ENCODE assay signal across 20 cellular contexts in genomic region chr20:50857348-50857747, GRCh38.
DNase-seq lines count a peak whose midpoint lies in the region; ATAC-seq and TF ChIP-seq lines count a peak whose summit lies in the region.
"Had no signal": no experiment of that assay in that cellular context is flagged by ENCODE, and none has a peak within 500 bp of the region (broad histone marks: within the 10 kb centered on the region; RNA-seq: fewer than 3 reads in every experiment).

No MANE protein-coding gene starts in this region.

- H3K36me3 ChIP-seq in DOHH2 (ENCODE audit: control insufficient read depth, low read length) (peaks cover 76% of the 10 kb centered on the region), right lobe of liver (no peaks in the 10 kb centered on the region)
- H3K36me3 ChIP-seq: BE2C had no signal

- no CpG with 5 or more reads among the region's 7 CpGs for WGBS in right lobe of liver (ENCODE audit: insufficient coverage, low coverage, low lambda C conversion rate, missing lambda C conversion rate)

- TF ChIP-seq CTCF in DOHH2 (IDR thresholded peaks at IDR 0.05; ENCODE audit: low read depth, low read length, poor library complexity, severe bottlenecking) (no peak), RWPE1 (conservative IDR thresholded peaks at IDR 0.05; ENCODE audit: low read depth) (no peak), right lobe of liver (IDR thresholded peaks at IDR 0.05) (no peak)

- H3K4me3 Mint-ChIP-seq in effector memory CD8-positive, alpha-beta T cell: no peak overlapping the region
- H3K4me3 Mint-ChIP-seq: CD14-positive monocyte; CD4-positive, alpha-beta T cell; CD8-positive, alpha-beta memory T cell had no signal

- H3K27ac ChIP-seq in DOHH2 (ENCODE audit: low read depth, low read length) (no peak overlapping the region), RWPE1 (peak overlapping the region; percentile 76), right lobe of liver (peak overlapping the region in 2 of 3 donors; percentile 63)
- H3K27ac ChIP-seq: A549; BLaER1 treated with 17β-estradiol and CSF1 and Interleukin-3, amounts not matched to agents 10 nM and 100 nM had no signal

- H3K9me3 ChIP-seq in DOHH2 (ENCODE audit: control insufficient read depth, insufficient read depth, low read length) (no peaks in the 10 kb centered on the region), right lobe of liver (no peaks in the 10 kb centered on the region)
- H3K9me3 ChIP-seq: A549; BE2C; BLaER1 treated with 17β-estradiol and CSF1 and Interleukin-3, amounts not matched to agents 10 nM and 100 nM had no signal

- no peaks in the 10 kb centered on the region for H3K27me3 Mint-ChIP-seq in effector memory CD8-positive, alpha-beta T cell
- H3K27me3 Mint-ChIP-seq: CD4-positive, alpha-beta T cell; CD8-positive, alpha-beta memory T cell had no signal

- H3K4me3 ChIP-seq in DOHH2 (ENCODE audit: low read length) (0 out of 2 replicates have a peak overlapping the region, but pooled peaks have one; percentile 11), right lobe of liver (no peak overlapping the region)
- H3K4me3 ChIP-seq: A549; BLaER1 treated with 17β-estradiol and CSF1 and Interleukin-3, amounts not matched to agents 10 nM and 100 nM had no signal

- no peaks in the 10 kb centered on the region for H3K27me3 ChIP-seq in DOHH2 (ENCODE audit: control insufficient read depth, low read length)
- no peaks in the 10 kb centered on the region for H3K27me3 ChIP-seq in right lobe of liver
- H3K27me3 ChIP-seq: BE2C; BLaER1 treated with 17β-estradiol and CSF1 and Interleukin-3, amounts not matched to agents 10 nM and 100 nM had no signal

- H3K4me1 ChIP-seq in DOHH2 (ENCODE audit: control insufficient read depth, low read length) (peaks cover 56% of the 10 kb centered on the region), right lobe of liver (peaks cover 0 to 18% (median 9%) of the 10 kb centered on the region in 4 donors)

- intact Hi-C loops in right lobe of liver (cut with DNase I): no loop called here

- ATAC-seq in effector memory CD8-positive, alpha-beta T cell (replicated peaks): no peak
- ATAC-seq in right lobe of liver: no peak
- ATAC-seq: A549 had no signal

- DNase-seq in RWPE1 (ENCODE audit: low spot score) (no peak), right lobe of liver (no peak), HuH-7.5 (ENCODE audit: low spot score) (no peak), MV-4-11 (lab: John Stamatoyannopoulos, UW) (no peak), SK-N-DZ (ENCODE audit: low spot score) (no peak)
- no peak for DNase-seq in effector memory CD8-positive, alpha-beta T cell
- DNase-seq: 8988T; ACHN; AML-193; BE2C; CD4-positive, alpha-beta T cell; CD8-positive, alpha-beta memory T cell; DMS53; DMS79 treated with DMSO at 0.1 percent for 48 hours; GOT3; HCEC 1CT had no signal

- peak overlapping the region; percentile 22 for H3K4me2 ChIP-seq in DOHH2 (ENCODE audit: low read length)
- H3K4me2 ChIP-seq: A549 had no signal

- no peaks in the 10 kb centered on the region for H3K9me3 Mint-ChIP-seq in effector memory CD8-positive, alpha-beta T cell
- H3K9me3 Mint-ChIP-seq: CD14-positive monocyte; CD4-positive, alpha-beta T cell; CD8-positive, alpha-beta memory T cell had no signal

- no peaks in the 10 kb centered on the region for H3K9me2 ChIP-seq in DOHH2 (replicated peaks; ENCODE audit: control insufficient read depth, low read length)

- CTCF ChIA-PET in RWPE1 (lab: Yijun Ruan, JAX): no interaction called here

- H3K27ac Mint-ChIP-seq in effector memory CD8-positive, alpha-beta T cell: peak overlapping the region; percentile 60 to 79
- H3K27ac Mint-ChIP-seq: CD4-positive, alpha-beta T cell; CD8-positive, alpha-beta memory T cell had no signal

- H4K20me1 ChIP-seq in DOHH2 (ENCODE audit: control insufficient read depth, insufficient read depth, low read depth, low read length): no peaks in the 10 kb centered on the region; the same call in 1 of the 2 replicates

- POLR2A ChIA-PET in RWPE1 (lab: Yijun Ruan, JAX; ENCODE audit: low non-redundant PET): no interaction called here

- peaks cover 75% of the 10 kb centered on the region for H3K79me2 ChIP-seq in DOHH2 (ENCODE audit: control insufficient read depth, low read length)

- peaks cover 4% of the 10 kb centered on the region for H3K36me3 Mint-ChIP-seq in effector memory CD8-positive, alpha-beta T cell (ENCODE audit: insufficient read depth)
- H3K36me3 Mint-ChIP-seq: CD14-positive monocyte had no signal

- no peaks in the 10 kb centered on the region for H3F3A ChIP-seq in DOHH2 (ENCODE audit: control insufficient read depth, insufficient read depth)

- TF ChIP-seq POLR2A in right lobe of liver (IDR thresholded peaks at IDR 0.05): no peak

- peaks cover 0 to 3% of the 10 kb centered on the region in 2 donors for H3K4me1 Mint-ChIP-seq in effector memory CD8-positive, alpha-beta T cell (ENCODE audit: low read depth in 2 of 2)
- H3K4me1 Mint-ChIP-seq: CD14-positive monocyte had no signal
